16 cellular contexts compared by ENCODE assay signal in the genomic region with DNA sequence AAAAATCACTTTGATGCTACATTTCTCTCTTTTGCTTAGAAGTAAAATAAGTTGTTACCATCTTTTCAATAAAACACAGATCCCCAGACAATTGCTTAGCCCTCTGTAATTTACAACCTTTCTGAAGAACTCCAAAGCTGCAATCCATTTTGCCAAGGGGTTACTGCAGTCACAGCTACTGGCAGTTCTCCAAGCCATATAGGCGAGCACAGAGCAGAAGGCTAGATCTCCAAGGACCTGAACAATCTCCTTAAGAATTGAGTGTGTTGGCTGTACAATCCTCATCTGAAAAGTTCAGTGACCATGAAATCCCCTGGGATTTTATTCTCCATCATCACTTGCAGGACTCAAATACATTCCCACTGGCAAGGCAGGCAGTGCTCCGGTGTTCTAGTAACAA.
DNase-seq lines count a peak whose midpoint lies in the region; ATAC-seq lines count a peak whose summit lies in the region.
"Had no signal": no experiment of that assay in that cellular context is flagged by ENCODE, and none has a peak within 500 bp of the region (broad histone marks: within the 10 kb centered on the region; RNA-seq: fewer than 3 reads in every experiment).

No MANE protein-coding gene starts in this region.

- no peaks in the 10 kb centered on the region for H3K36me3 ChIP-seq in CD8-positive, alpha-beta memory T cell (ENCODE audit: insufficient read depth, low read length)
- H3K36me3 ChIP-seq: BE2C had no signal

- no peaks in the 10 kb centered on the region for H3K27me3 Mint-ChIP-seq in CD8-positive, alpha-beta memory T cell
- H3K27me3 Mint-ChIP-seq: CD4-positive, alpha-beta memory T cell had no signal

- H3K27ac Mint-ChIP-seq in CD8-positive, alpha-beta memory T cell: no peak overlapping the region
- H3K27ac Mint-ChIP-seq: CD4-positive, alpha-beta memory T cell had no signal

- no peak for ATAC-seq in left lobe of liver
- ATAC-seq: Panc1, Right ventricle myocardium inferior had no signal

- H3K9me3 ChIP-seq in CD8-positive, alpha-beta memory T cell (ENCODE audit: low read length): no peaks in the 10 kb centered on the region
- H3K9me3 ChIP-seq: BE2C had no signal

- no peak overlapping the region for H3K4me3 ChIP-seq in CD8-positive, alpha-beta memory T cell (ENCODE audit: low read length)
- H3K4me3 ChIP-seq: SK-N-MC had no signal

- H3K4me3 Mint-ChIP-seq in CD8-positive, alpha-beta memory T cell: no peak overlapping the region
- H3K4me3 Mint-ChIP-seq: CD4-positive, alpha-beta memory T cell had no signal

- POLR2A ChIA-PET in CD8-positive, alpha-beta memory T cell (lab: Charles Lee): no interaction called here

- H3K27me3 ChIP-seq in CD8-positive, alpha-beta memory T cell (ENCODE audit: insufficient read depth, low read length, poor library complexity, severe bottlenecking): no peaks in the 10 kb centered on the region
- H3K27me3 ChIP-seq: BE2C had no signal

- H3K9me3 Mint-ChIP-seq in CD8-positive, alpha-beta memory T cell: peaks cover 4 to 38% (median 8%) of the 10 kb centered on the region in 5 donors

- H3K36me3 Mint-ChIP-seq in CD8-positive, alpha-beta memory T cell: no peaks in the 10 kb centered on the region
- H3K36me3 Mint-ChIP-seq: CD4-positive, alpha-beta memory T cell had no signal

- no peak overlapping the region for H3K27ac ChIP-seq in CD8-positive, alpha-beta memory T cell (ENCODE audit: low read depth, low read length)
- H3K27ac ChIP-seq: SK-N-MC had no signal

- no peaks in the 10 kb centered on the region for H3K4me1 Mint-ChIP-seq in CD8-positive, alpha-beta memory T cell
- H3K4me1 Mint-ChIP-seq: CD4-positive, alpha-beta memory T cell had no signal

- DNase-seq in D341Med (ENCODE audit: low spot score): peak; percentile 10
- peak; percentile 63 for DNase-seq in NCI-H1105 (lab: John Stamatoyannopoulos, UW)
- peak; percentile 28 for DNase-seq in NCI-H82 treated with DMSO at 0.1 percent for 48 hours (lab: John Stamatoyannopoulos, UW; ENCODE audit: unreplicated experiment)
- DNase-seq in fibroblast of peridontal ligament (ENCODE audit: extremely low read depth): peak; percentile 11
- no peak for DNase-seq in GM03348 (ENCODE audit: low spot score)
- DNase-seq in CD8-positive, alpha-beta memory T cell: no peak
- no peak for DNase-seq in left lobe of liver (ENCODE audit: low spot score)
- DNase-seq: BE2C; CD4-positive, alpha-beta memory T cell; KG1; NCI-H1436; NCI-H2029 treated with DMSO at 0.1 percent for 48 hours; NCI-H510A had no signal

- CTCF ChIA-PET in CD8-positive, alpha-beta memory T cell (lab: Charles Lee): no interaction called here

- no peaks in the 10 kb centered on the region for H3K4me1 ChIP-seq in CD8-positive, alpha-beta memory T cell (ENCODE audit: insufficient read depth, low read length)
- H3K4me1 ChIP-seq: BE2C had no signal

Comparison
In these comparisons a context has a peak if more than half of its experiments do, and no peak if none do; other contexts are left out.
1. DNase-seq: peak in D341Med (single experiment), NCI-H1105 (single experiment), NCI-H82 treated with DMSO at 0.1 percent for 48 hours (single experiment) and fibroblast of peridontal ligament (single experiment); none in GM03348 (single experiment), CD8-positive, alpha-beta memory T cell (0 of 5) and left lobe of liver (single experiment).